ENCODE assay signal across 16 cellular contexts in genomic region chr1:11701551-11701961, GRCh38. TPM values are rescaled to one million over a fixed set of nuclear protein-coding genes. Genes with fewer than 3 reads are reported as not detected.
DNase-seq lines count a peak whose midpoint lies in the region; ATAC-seq and TF ChIP-seq lines count a peak whose summit lies in the region.
"Had no signal": no experiment of that assay in that cellular context is flagged by ENCODE, and none has a peak within 500 bp of the region (broad histone marks: within the 10 kb centered on the region; RNA-seq: fewer than 3 reads in every experiment).

No MANE protein-coding gene starts in this region.

- DNase-seq in GM23338 (ENCODE audit: low spot score) (no peak), SJCRH30 (peak in 1 of 2 experiments; percentile 39), fibroblast of lung (ENCODE audit: low read depth in 2 of 2) (no peak), prostate gland (ENCODE audit: low spot score) (peak; percentile 10), type B pancreatic cell (ENCODE audit: extremely low spot score, unreplicated experiment) (no peak), T-helper 1 cell (no peak)
- no peak for DNase-seq in naive thymus-derived CD4-positive, alpha-beta T cell
- DNase-seq: activated gamma-delta T cell treated with Interleukin-2 at 50 U/mL for 16 hours; Calu3; dermis blood vessel endothelial cell; foreskin keratinocyte; ovary; stimulated activated CD4-positive, alpha-beta T cell treated with anti-CD3 and anti-CD28 coated beads, Interleukin-2, amount 100 ng/mL, for 48 hours; T-helper 17 cell had no signal

- H3K27ac Mint-ChIP-seq in GM23338 = no peak overlapping the region
- H3K27ac Mint-ChIP-seq in naive thymus-derived CD4-positive, alpha-beta T cell = no peak overlapping the region
- H3K27ac Mint-ChIP-seq in type B pancreatic cell = no peak overlapping the region
- H3K27ac Mint-ChIP-seq: stimulated activated naive CD8-positive, alpha-beta T cell treated with anti-CD3 and anti-CD28 coated beads, Interleukin-15, Interleukin-2, amounts not matched to agents 100 ng/mL and 50 ng/mL, for 24 hours; T-helper 17 cell had no signal

- H3K79me2 ChIP-seq in GM23338 (replicated peaks; ENCODE audit: insufficient read depth) = peaks cover 37% of the 10 kb centered on the region
- no peaks in the 10 kb centered on the region for H3K79me2 ChIP-seq in fibroblast of lung (ENCODE audit: control insufficient read depth, insufficient read depth, low read length)

- H3K27ac ChIP-seq in GM23338 (ENCODE audit: low read depth) (peak overlapping the region; percentile 60; the same call in 1 of the 2 replicates), SJCRH30 (peak overlapping the region; percentile 78), fibroblast of lung (ENCODE audit: insufficient read depth, low read length) (no peak overlapping the region), prostate gland (no peak overlapping the region)
- no peak overlapping the region for H3K27ac ChIP-seq in naive thymus-derived CD4-positive, alpha-beta T cell (ENCODE audit: low read depth, low read length)
- H3K27ac ChIP-seq: foreskin keratinocyte, ovary had no signal

- H3K36me3 ChIP-seq in GM23338 (ENCODE audit: insufficient read depth) (no peaks in the 10 kb centered on the region; the same call in 1 of the 2 replicates), SJCRH30 (no peaks in the 10 kb centered on the region), fibroblast of lung (ENCODE audit: control insufficient read depth, insufficient read depth, low read length) (no peaks in the 10 kb centered on the region), prostate gland (no peaks in the 10 kb centered on the region)
- H3K36me3 ChIP-seq in naive thymus-derived CD4-positive, alpha-beta T cell (ENCODE audit: control insufficient read depth in 2 of 3, insufficient read depth in 3 of 3, low read length in 3 of 3) = no peaks in the 10 kb centered on the region
- H3K36me3 ChIP-seq: ovary had no signal

- H3K4me2 ChIP-seq in GM23338 (peak overlapping the region; percentile 73; the same call in 1 of the 2 replicates), fibroblast of lung (ENCODE audit: extremely low read depth, insufficient read depth, low read length) (peak overlapping the region; percentile 44)

- H3K36me3 Mint-ChIP-seq in GM23338 (ENCODE audit: low read depth) (no peaks in the 10 kb centered on the region), type B pancreatic cell (no peaks in the 10 kb centered on the region)
- no peaks in the 10 kb centered on the region for H3K36me3 Mint-ChIP-seq in naive thymus-derived CD4-positive, alpha-beta T cell

- H3K9me2 ChIP-seq in GM23338 (ENCODE audit: insufficient read depth) = no peaks in the 10 kb centered on the region

- CTCF ChIA-PET in naive thymus-derived CD4-positive, alpha-beta T cell (lab: Charles Lee) = no interaction called here

- TF ChIP-seq POLR2A in prostate gland (IDR thresholded peaks at IDR 0.05) = no peak

- H3K27me3 ChIP-seq in GM23338 (ENCODE audit: insufficient read depth) (no peaks in the 10 kb centered on the region), SJCRH30 (no peaks in the 10 kb centered on the region), fibroblast of lung (ENCODE audit: control insufficient read depth, insufficient read depth, low read length) (peaks cover 31% of the 10 kb centered on the region), prostate gland (replicated peaks; ENCODE audit: insufficient read depth) (no peaks in the 10 kb centered on the region)
- no peaks in the 10 kb centered on the region for H3K27me3 ChIP-seq in naive thymus-derived CD4-positive, alpha-beta T cell (ENCODE audit: control insufficient read depth in 2 of 2, insufficient read depth in 2 of 2, low read length in 2 of 2)
- H3K27me3 ChIP-seq: ovary had no signal

- no peak overlapping the region for H3K9ac ChIP-seq in fibroblast of lung (ENCODE audit: insufficient read depth, low read length)

- H3K27me3 Mint-ChIP-seq in GM23338 (ENCODE audit: insufficient read depth, low read depth, poor library complexity) (peaks cover 12% of the 10 kb centered on the region), type B pancreatic cell (peaks cover 13% of the 10 kb centered on the region)
- H3K27me3 Mint-ChIP-seq in naive thymus-derived CD4-positive, alpha-beta T cell = peaks cover 0 to 23% (median 7%) of the 10 kb centered on the region in 5 donors
- H3K27me3 Mint-ChIP-seq: stimulated activated naive CD8-positive, alpha-beta T cell treated with anti-CD3 and anti-CD28 coated beads, Interleukin-15, Interleukin-2, amounts not matched to agents 100 ng/mL and 50 ng/mL, for 24 hours had no signal

- H3F3A ChIP-seq in GM23338 (replicated peaks; ENCODE audit: low read depth) = peaks cover 17% of the 10 kb centered on the region

- TF ChIP-seq CTCF in GM23338 (conservative IDR thresholded peaks at IDR 0.05; ENCODE audit: low read depth in 2 of 2) = no peak
- no peak for TF ChIP-seq CTCF in fibroblast of lung (conservative IDR thresholded peaks at IDR 0.05 in 1 of 2, IDR thresholded peaks at IDR 0.05 in 1 of 2; ENCODE audit: low read depth in 1 of 2, low read length in 2 of 2)
- TF ChIP-seq CTCF in prostate gland (IDR thresholded peaks at IDR 0.05) = no peak
- no peak for TF ChIP-seq CTCF in type B pancreatic cell (conservative IDR thresholded peaks at IDR 0.05)

- H4K20me1 ChIP-seq in GM23338 (replicated peaks; ENCODE audit: insufficient read depth) = no peaks in the 10 kb centered on the region
- no peaks in the 10 kb centered on the region for H4K20me1 ChIP-seq in fibroblast of lung (ENCODE audit: control insufficient read depth, extremely low read depth, insufficient read depth, low read length)

- H3K4me3 ChIP-seq in GM23338 (0 out of 2 replicates have a peak overlapping the region, but pooled peaks have one; percentile 31), SJCRH30 (peak overlapping the region; percentile 52), fibroblast of lung (replicated peaks in 1 of 4; ENCODE audit: control extremely low read depth in 1 of 4, insufficient read depth in 1 of 4, low read depth in 3 of 4, low read length in 4 of 4) (no peak overlapping the region), prostate gland (no peak overlapping the region)
- H3K4me3 ChIP-seq in naive thymus-derived CD4-positive, alpha-beta T cell (ENCODE audit: low read length) = no peak overlapping the region
- H3K4me3 ChIP-seq: ovary had no signal

- ATAC-seq in GM23338 (peak; percentile 7; the same call in 2 of the 3 replicates), HG02885 (IDR thresholded peaks at IDR 0.05; ENCODE audit: poor library complexity, unreplicated experiment) (no peak)
- no peak for ATAC-seq in naive thymus-derived CD4-positive, alpha-beta T cell
- ATAC-seq: foreskin keratinocyte, T-helper 17 cell had no signal

- H3K4me1 Mint-ChIP-seq in GM23338 (peaks cover 51% of the 10 kb centered on the region), type B pancreatic cell (ENCODE audit: unreplicated experiment) (peaks cover 21% of the 10 kb centered on the region)
- peaks cover 0 to 1% (median 0%) of the 10 kb centered on the region in 7 donors for H3K4me1 Mint-ChIP-seq in naive thymus-derived CD4-positive, alpha-beta T cell
- H3K4me1 Mint-ChIP-seq: T-helper 17 cell had no signal

- H3K4me3 Mint-ChIP-seq in GM23338 (no peak overlapping the region), type B pancreatic cell (no peak overlapping the region)
- no peak overlapping the region for H3K4me3 Mint-ChIP-seq in naive thymus-derived CD4-positive, alpha-beta T cell
- H3K4me3 Mint-ChIP-seq: stimulated activated naive CD8-positive, alpha-beta T cell treated with anti-CD3 and anti-CD28 coated beads, Interleukin-15, Interleukin-2, amounts not matched to agents 100 ng/mL and 50 ng/mL, for 24 hours; T-helper 17 cell had no signal

- intact Hi-C loops in prostate gland (cut with DNase I) = no loop called here
- intact Hi-C loops in naive thymus-derived CD4-positive, alpha-beta T cell (cut with micrococcal nuclease) = no loop called here

- WGBS in prostate gland = 12% methylated on average over 15 of the region's 15 CpGs

- POLR2A ChIA-PET in naive thymus-derived CD4-positive, alpha-beta T cell (lab: Charles Lee) = no interaction called here

- H2AFZ ChIP-seq in GM23338 = no peak overlapping the region
- H2AFZ ChIP-seq in fibroblast of lung (ENCODE audit: low read length) = no peak overlapping the region

- no peaks in the 10 kb centered on the region for H3K9me3 ChIP-seq in SJCRH30 (replicated peaks)
- no peaks in the 10 kb centered on the region for H3K9me3 ChIP-seq in fibroblast of lung (ENCODE audit: control insufficient read depth, insufficient read depth, low read depth, low read length)
- no peaks in the 10 kb centered on the region for H3K9me3 ChIP-seq in prostate gland
- no peaks in the 10 kb centered on the region for H3K9me3 ChIP-seq in naive thymus-derived CD4-positive, alpha-beta T cell (ENCODE audit: control insufficient read depth in 2 of 3, low read length in 3 of 3)
- H3K9me3 ChIP-seq: ovary had no signal

- H3K9me3 Mint-ChIP-seq in GM23338 (no peaks in the 10 kb centered on the region), type B pancreatic cell (no peaks in the 10 kb centered on the region)
- peaks cover 0 to 2% (median 0%) of the 10 kb centered on the region in 11 donors for H3K9me3 Mint-ChIP-seq in naive thymus-derived CD4-positive, alpha-beta T cell
- H3K9me3 Mint-ChIP-seq: stimulated activated naive CD8-positive, alpha-beta T cell treated with anti-CD3 and anti-CD28 coated beads, Interleukin-15, Interleukin-2, amounts not matched to agents 100 ng/mL and 50 ng/mL, for 24 hours had no signal

- H3K4me1 ChIP-seq in GM23338 (ENCODE audit: insufficient read depth) (peaks cover 46% of the 10 kb centered on the region), SJCRH30 (peaks cover 27% of the 10 kb centered on the region), fibroblast of lung (ENCODE audit: control insufficient read depth, extremely low read depth, insufficient read depth, low read length) (no peaks in the 10 kb centered on the region), prostate gland (replicated peaks) (no peaks in the 10 kb centered on the region)
- no peaks in the 10 kb centered on the region for H3K4me1 ChIP-seq in naive thymus-derived CD4-positive, alpha-beta T cell (ENCODE audit: control insufficient read depth in 2 of 2, insufficient read depth in 2 of 2, low read length in 2 of 2)
- H3K4me1 ChIP-seq: foreskin keratinocyte had no signal

RNA-seq across cellular contexts. Expression of gene DRAXIN, which starts 10.0 kb away (rescaled TPM):
- 22.6 and 23.0 TPM in 2 replicates for total RNA-seq in GM23338 (2014; rRNA removed; shearing (Covaris generic))
- polyA plus RNA-seq in GM23338 (2016; fragmentation: Nextera tagmentation; extraction: Ambion mirVana) (7.4 and 7.6 TPM in 2 replicates), fibroblast of lung (0.03 and 0.21 TPM in 2 replicates)
- total RNA-seq in SJCRH30 (2014; rRNA removed; shearing (Covaris generic)) = 7.1 and 8.0 TPM in 2 replicates
- total RNA-seq in fibroblast of lung (0.50 and 0.51 TPM in 2 replicates), prostate gland (under 1 TPM; 0.05 to 0.51 TPM), type B pancreatic cell (ENCODE audit: low replicate concordance) (1.1 and 13.5 TPM in 2 replicates)
- 0.03 and 0.25 TPM in 2 replicates for polyA plus RNA-seq in fibroblast of lung (2012)
- polyA minus RNA-seq in fibroblast of lung (ENCODE audit: low replicate concordance) = 0.37 TPM in 1 of 2 replicates, not detected in the other
- total RNA-seq in naive thymus-derived CD4-positive, alpha-beta T cell = 1 to 10 TPM in 1 of 5 experiments, under 1 TPM in 4; 0.07 to 1.6 (median 0.21) TPM
- polyA plus RNA-seq in naive thymus-derived CD4-positive, alpha-beta T cell = under 1 TPM; 0.03 to 0.09 TPM
- total RNA-seq: Calu3, foreskin keratinocyte had no signal
- polyA plus RNA-seq: foreskin keratinocyte had no signal

RNA-seq across cellular contexts. Expression of gene MAD2L2, which starts 20.6 kb away (rescaled TPM):
- 474 and 552 TPM in 2 replicates for total RNA-seq in GM23338 (2014; rRNA removed; shearing (Covaris generic))
- 478 and 498 TPM in 2 replicates for polyA plus RNA-seq in GM23338 (2016; fragmentation: Nextera tagmentation; extraction: Ambion mirVana)
- total RNA-seq in SJCRH30 (2014; rRNA removed; shearing (Covaris generic)) = 172 and 174 TPM in 2 replicates
- total RNA-seq in fibroblast of lung = 43.4 and 48.9 TPM in 2 replicates
- 35.0 and 59.3 TPM in 2 replicates for polyA plus RNA-seq in fibroblast of lung
- 41.8 and 67.1 TPM in 2 replicates for polyA plus RNA-seq in fibroblast of lung (2012)
- 37.9 and 54.5 TPM in 2 replicates for polyA minus RNA-seq in fibroblast of lung (ENCODE audit: low replicate concordance)
- 10 to 100 TPM; 37.3 to 67.8 TPM for total RNA-seq in prostate gland
- 10 to 100 TPM; 17.1 to 53.3 (median 27.2) TPM for total RNA-seq in naive thymus-derived CD4-positive, alpha-beta T cell
- polyA plus RNA-seq in naive thymus-derived CD4-positive, alpha-beta T cell = 10 to 100 TPM; 38.0 to 53.0 TPM
- total RNA-seq in type B pancreatic cell (ENCODE audit: low replicate concordance) = 45.0 and 70.7 TPM in 2 replicates

RNA-seq across cellular contexts. Expression of gene AGTRAP, which starts 34.4 kb away (rescaled TPM):
- total RNA-seq in GM23338 (2014; rRNA removed; shearing (Covaris generic)) = 88.7 and 102 TPM in 2 replicates
- polyA plus RNA-seq in GM23338 (2016; fragmentation: Nextera tagmentation; extraction: Ambion mirVana) (79.0 and 79.4 TPM in 2 replicates), fibroblast of lung (21.0 and 25.5 TPM in 2 replicates)
- total RNA-seq in SJCRH30 (2014; rRNA removed; shearing (Covaris generic)) = 13.0 and 16.5 TPM in 2 replicates
- total RNA-seq in fibroblast of lung (47.3 and 58.8 TPM in 2 replicates), prostate gland (100 to 1,000 TPM; 114 to 123 TPM), type B pancreatic cell (ENCODE audit: low replicate concordance) (38.0 and 38.6 TPM in 2 replicates)
- 39.2 and 41.6 TPM in 2 replicates for polyA plus RNA-seq in fibroblast of lung (2012)
- 50.2 and 57.2 TPM in 2 replicates for polyA minus RNA-seq in fibroblast of lung (ENCODE audit: low replicate concordance)
- total RNA-seq in naive thymus-derived CD4-positive, alpha-beta T cell = 10 to 100 TPM; 28.2 to 82.5 (median 32.7) TPM
- polyA plus RNA-seq in naive thymus-derived CD4-positive, alpha-beta T cell = 100 to 1,000 TPM in 1 of 2 donors, 10 to 100 TPM in 1; 96.9 to 108 TPM

RNA-seq across cellular contexts. Expression of gene FBXO6, which starts 37.6 kb away (rescaled TPM):
- total RNA-seq in GM23338 (2014; rRNA removed; shearing (Covaris generic)) = 0.58 and 0.90 TPM in 2 replicates
- polyA plus RNA-seq in GM23338 (2016; fragmentation: Nextera tagmentation; extraction: Ambion mirVana) (0.40 and 0.89 TPM in 2 replicates), fibroblast of lung (7.3 and 8.0 TPM in 2 replicates)
- not detected in 2 replicates for total RNA-seq in SJCRH30 (2014; rRNA removed; shearing (Covaris generic))
- total RNA-seq in fibroblast of lung (7.4 and 11.4 TPM in 2 replicates), prostate gland (10 to 100 TPM; 12.5 to 17.7 TPM), type B pancreatic cell (ENCODE audit: low replicate concordance) (4.3 and 6.5 TPM in 2 replicates)
- 7.1 and 7.3 TPM in 2 replicates for polyA plus RNA-seq in fibroblast of lung (2012)
- 7.8 and 10.4 TPM in 2 replicates for polyA minus RNA-seq in fibroblast of lung (ENCODE audit: low replicate concordance)
- 10 to 100 TPM in 1 of 5 experiments, 1 to 10 TPM in 4; 3.2 to 31.0 (median 4.1) TPM for total RNA-seq in naive thymus-derived CD4-positive, alpha-beta T cell
- 1 to 10 TPM; 7.8 to 8.9 TPM for polyA plus RNA-seq in naive thymus-derived CD4-positive, alpha-beta T cell

RNA-seq across cellular contexts. Expression of gene FBXO44, which starts 46.9 kb away (rescaled TPM):
- total RNA-seq in GM23338 (2014; rRNA removed; shearing (Covaris generic)) = 28.9 and 30.8 TPM in 2 replicates
- polyA plus RNA-seq in GM23338 (2016; fragmentation: Nextera tagmentation; extraction: Ambion mirVana) (22.0 and 22.3 TPM in 2 replicates), fibroblast of lung (7.9 and 8.1 TPM in 2 replicates)
- total RNA-seq in SJCRH30 (2014; rRNA removed; shearing (Covaris generic)) = not detected in 2 replicates
- total RNA-seq in fibroblast of lung (17.8 and 19.5 TPM in 2 replicates), prostate gland (10 to 100 TPM; 29.5 to 51.2 TPM), type B pancreatic cell (ENCODE audit: low replicate concordance) (14.1 and 24.8 TPM in 2 replicates)
- 12.6 and 13.2 TPM in 2 replicates for polyA plus RNA-seq in fibroblast of lung (2012)
- polyA minus RNA-seq in fibroblast of lung (ENCODE audit: low replicate concordance) = 9.9 and 11.2 TPM in 2 replicates
- 10 to 100 TPM; 35.2 to 67.1 (median 44.8) TPM for total RNA-seq in naive thymus-derived CD4-positive, alpha-beta T cell
- 10 to 100 TPM; 11.3 to 14.3 TPM for polyA plus RNA-seq in naive thymus-derived CD4-positive, alpha-beta T cell

Comparison
In these comparisons a context has a peak if more than half of its experiments do, and no peak if none do; other contexts are left out.
1. H3K27ac ChIP-seq: peak in GM23338 (single experiment) and SJCRH30 (single experiment); none in fibroblast of lung (single experiment), prostate gland (0 of 2) and naive thymus-derived CD4-positive, alpha-beta T cell (single experiment).
2. H3K4me3 ChIP-seq: peak in GM23338 (single experiment) and SJCRH30 (single experiment); none in fibroblast of lung (0 of 4), prostate gland (0 of 2) and naive thymus-derived CD4-positive, alpha-beta T cell (single experiment).